ENCODE assay signal across 30 cellular contexts in the genomic region with DNA sequence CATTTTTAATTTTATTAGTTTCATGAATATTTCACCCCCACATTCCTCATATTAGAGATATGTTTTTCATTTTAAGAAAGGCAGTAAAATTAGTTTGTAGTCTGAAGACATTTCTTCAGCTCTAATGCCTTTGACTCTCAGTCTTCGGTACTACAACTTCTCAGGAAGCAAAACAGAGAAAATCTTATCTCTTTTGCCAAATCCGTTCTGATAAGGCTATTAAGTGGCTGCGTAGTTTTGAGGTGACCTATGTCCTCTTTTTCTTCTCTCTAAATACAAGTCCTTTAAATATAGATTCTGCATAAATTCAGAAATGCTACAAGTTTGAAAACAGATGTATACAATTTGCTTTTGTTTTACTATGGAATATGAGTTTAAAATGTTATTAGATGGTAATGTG.
"Had no signal": no experiment of that assay in that cellular context is flagged by ENCODE, and none has a peak within 500 bp of the region (broad histone marks: within the 10 kb centered on the region; RNA-seq: fewer than 3 reads in every experiment).

No MANE protein-coding gene starts in this region.

- FAIRE-seq: astrocyte, kidney had no signal

- H3K27ac ChIP-seq: brain microvascular endothelial cell, epithelial cell of prostate, esophagus squamous epithelium, gastroesophageal sphincter, neural progenitor cell, right atrium auricular region, thoracic aorta, uterus, VCaP had no signal

- H3K27me3 ChIP-seq: brain microvascular endothelial cell, esophagus squamous epithelium, gastroesophageal sphincter, neural progenitor cell, right atrium auricular region, uterus had no signal

- H3K9ac ChIP-seq: neural progenitor cell, SK-N-SH had no signal

- H3K9me3 ChIP-seq: esophagus squamous epithelium, gastroesophageal sphincter, right atrium auricular region, SK-N-SH, thoracic aorta, uterus had no signal

- DNase-seq: activated CD4-positive, alpha-beta T cell treated with anti-CD3 and anti-CD28 coated beads for 48 hours; activated CD4-positive, alpha-beta T cell treated with anti-CD3 and anti-CD28 coated beads, Interleukin-2, amount 50 U/mL, for 48 hours; activated CD8-positive, alpha-beta memory T cell treated with anti-CD3 and anti-CD28 coated beads for 24 hours; activated effector memory CD4-positive, alpha-beta T cell treated with Interleukin-2 at 50 U/mL for 16 hours; activated naive CD4-positive, alpha-beta T cell treated with anti-CD3 and anti-CD28 coated beads, Interleukin-2, amount 10 ng/mL, durations not matched to agents 7 days and 5 days; activated naive CD8-positive, alpha-beta T cell treated with anti-CD3 and anti-CD28 coated beads, Interleukin-2, amount 10 ng/mL, durations not matched to agents 7 days and 5 days; amniotic stem cell; brain microvascular endothelial cell; caudate nucleus; endodermal cell; esophagus squamous epithelium; hypothalamus; immature natural killer cell; kidney; left colon; naive thymus-derived CD8-positive, alpha-beta T cell; occipital lobe; SK-N-SH; stimulated activated CD4-positive, alpha-beta T cell treated with anti-CD3 and anti-CD28 coated beads, Interleukin-4, amount 100 ng/mL, for 1 hour; stimulated activated naive CD8-positive, alpha-beta T cell treated with anti-CD3 and anti-CD28 coated beads, Interleukin-15, Interleukin-2, amounts not matched to agents 100 U/mL and 50 U/mL, for 24 hours; T-helper 2 cell; uterus had no signal

- ATAC-seq: activated CD4-positive, CD25-positive, alpha-beta regulatory T cell treated with anti-CD3 and anti-CD28 coated beads, Interleukin-2, amount 50 U/mL, for 24 hours; gastroesophageal sphincter; left colon; naive thymus-derived CD8-positive, alpha-beta T cell; stimulated activated naive CD8-positive, alpha-beta T cell treated with anti-CD3 and anti-CD28 coated beads, Interleukin-15, Interleukin-2, amounts not matched to agents 100 U/mL and 50 U/mL, for 24 hours had no signal

- H3K4me3 ChIP-seq: esophagus squamous epithelium, gastroesophageal sphincter, neural progenitor cell, right atrium auricular region, thoracic aorta, uterus had no signal

- H3K36me3 ChIP-seq: brain microvascular endothelial cell, esophagus squamous epithelium, gastroesophageal sphincter, neural progenitor cell, right atrium auricular region, thoracic aorta, uterus had no signal

- H2AFZ ChIP-seq: neural progenitor cell had no signal

- H3K4me1 ChIP-seq: esophagus squamous epithelium, gastroesophageal sphincter, neural progenitor cell, right atrium auricular region, uterus had no signal

- H3K4me2 ChIP-seq: neural progenitor cell, SK-N-SH had no signal
